1 cellular context compared by ENCODE assay signal in genomic region chr20:54199721-54200176, GRCh38.
TF ChIP-seq lines count a peak whose summit lies in the region.

No MANE protein-coding gene starts in this region.

TF ChIP-seq in GM23338, 12 proteins besides CTCF, POLR2A, EP300 and RAD21 (continued from another document):
- TF ChIP-seq ZNF462 (CRISPR knock-in tag; IDR thresholded peaks at IDR 0.05) (no peak), NANOG (IDR thresholded peaks at IDR 0.05; ENCODE audit: borderline replicate concordance) (no peak)
